1 cellular context compared by ENCODE assay signal in genomic region chr18:21704603-21705364, GRCh38.
TF ChIP-seq lines count a peak whose summit lies in the region.

Gene ABHD3, minus strand, starts transcription at chr18:21704774. Its CDS starts 109 bp downstream, at chr18:21704665.

TF ChIP-seq in HEK293, 187 proteins besides CTCF, POLR2A, EP300 and RAD21 (continued from another document and continues in another):
- no peak for TF ChIP-seq ZNF2 (tag by site-specific recombination; IDR thresholded peaks at IDR 0.05)
- TF ChIP-seq ZNF280D (tag by site-specific recombination; IDR thresholded peaks at IDR 0.05), result no peak
- TF ChIP-seq OVOL3 (tag by site-specific recombination; IDR thresholded peaks at IDR 0.05), result no peak
- peak; percentile 38; the same call in 1 of the 2 replicates for TF ChIP-seq ZXDB (tag by site-specific recombination; IDR thresholded peaks at IDR 0.05)
- no peak for TF ChIP-seq ZNF426 (tag by site-specific recombination; IDR thresholded peaks at IDR 0.05)
- TF ChIP-seq ZNF544 (tag by site-specific recombination; IDR thresholded peaks at IDR 0.05), result no peak
- TF ChIP-seq ZNF571 (tag by site-specific recombination; IDR thresholded peaks at IDR 0.05), result no peak
- no peak for TF ChIP-seq ZNF223 (tag by site-specific recombination; IDR thresholded peaks at IDR 0.05)
- TF ChIP-seq ZNF621 (tag by site-specific recombination; IDR thresholded peaks at IDR 0.05), result no peak
- no peak for TF ChIP-seq ZNF24 (tag by site-specific recombination; IDR thresholded peaks at IDR 0.05)
- TF ChIP-seq ZNF777 (tag by site-specific recombination; IDR thresholded peaks at IDR 0.05; ENCODE audit: borderline replicate concordance), result no peak
- no peak for TF ChIP-seq ZNF580 (tag by site-specific recombination; IDR thresholded peaks at IDR 0.05)
- TF ChIP-seq ZNF16 (tag by site-specific recombination; IDR thresholded peaks at IDR 0.05; ENCODE audit: low read depth), result no peak
- no peak for TF ChIP-seq ZNF18 (tag by site-specific recombination; IDR thresholded peaks at IDR 0.05)
- TF ChIP-seq ZNF658 (tag by site-specific recombination; IDR thresholded peaks at IDR 0.05), result no peak
- TF ChIP-seq ZNF324 (tag by site-specific recombination; IDR thresholded peaks at IDR 0.05), result no peak
- no peak for TF ChIP-seq TCF7L2 (IDR thresholded peaks at IDR 0.05; ENCODE audit: borderline replicate concordance, low read depth, low read length)
- no peak for TF ChIP-seq HOXA7 (CRISPR knock-in tag; IDR thresholded peaks at IDR 0.05; ENCODE audit: borderline replicate concordance)
- no peak for TF ChIP-seq ZNF514 (tag by site-specific recombination; IDR thresholded peaks at IDR 0.05)
- TF ChIP-seq ZNF398 (tag by site-specific recombination; IDR thresholded peaks at IDR 0.05), result peak; percentile 44; the same call in 1 of the 2 replicates
- no peak for TF ChIP-seq ZNF624 (tag by site-specific recombination; IDR thresholded peaks at IDR 0.05)
- no peak for TF ChIP-seq ZNF768 (tag by site-specific recombination; IDR thresholded peaks at IDR 0.05)
- no peak for TF ChIP-seq ZNF114 (tag by site-specific recombination; IDR thresholded peaks at IDR 0.05)
- TF ChIP-seq ZNF146 (tag by site-specific recombination; IDR thresholded peaks at IDR 0.05), result no peak
- no peak for TF ChIP-seq ZNF26 (tag by site-specific recombination; IDR thresholded peaks at IDR 0.05)
- peak; percentile 6; the same call in 1 of the 2 replicates for TF ChIP-seq ZNF335 (tag by site-specific recombination; conservative IDR thresholded peaks at IDR 0.05)
- TF ChIP-seq ZNF423 (tag by site-specific recombination; IDR thresholded peaks at IDR 0.05), result no peak
- no peak for TF ChIP-seq ZNF362 (tag by site-specific recombination; IDR thresholded peaks at IDR 0.05)
- no peak; the same call in 1 of the 2 replicates for TF ChIP-seq ZBTB20 (tag by site-specific recombination; IDR thresholded peaks at IDR 0.05)
- TF ChIP-seq ZNF449 (tag by site-specific recombination; IDR thresholded peaks at IDR 0.05), result no peak
- peak; percentile 31; the same call in 1 of the 2 replicates for TF ChIP-seq ZIC2 (tag by site-specific recombination; IDR thresholded peaks at IDR 0.05)
- TF ChIP-seq ZNF202 (tag by site-specific recombination; IDR thresholded peaks at IDR 0.05; ENCODE audit: borderline replicate concordance), result no peak
- TF ChIP-seq ZBTB49 (tag by site-specific recombination; IDR thresholded peaks at IDR 0.05; ENCODE audit: low read depth), result no peak
- no peak for TF ChIP-seq ZNF184 (tag by site-specific recombination; IDR thresholded peaks at IDR 0.05)
- no peak for TF ChIP-seq GFI1B (tag by site-specific recombination; IDR thresholded peaks at IDR 0.05)
- no peak for TF ChIP-seq ZNF274 (IDR thresholded peaks at IDR 0.05; ENCODE audit: low read length)
- TF ChIP-seq ZNF274 (tag by site-specific recombination; IDR thresholded peaks at IDR 0.05; ENCODE audit: borderline replicate concordance), result no peak
- no peak for TF ChIP-seq ZNF148 (tag by site-specific recombination; IDR thresholded peaks at IDR 0.05; ENCODE audit: borderline replicate concordance)
- TF ChIP-seq ZNF843 (tag by site-specific recombination; IDR thresholded peaks at IDR 0.05), result no peak
- TF ChIP-seq ZNF529 (tag by site-specific recombination; IDR thresholded peaks at IDR 0.05; ENCODE audit: insufficient replicate concordance), result no peak
- no peak for TF ChIP-seq ZBTB26 (tag by site-specific recombination; optimal IDR thresholded peaks at IDR 0.05)
- TF ChIP-seq ZNF501 (tag by site-specific recombination; IDR thresholded peaks at IDR 0.05), result peak; percentile 19; the same call in 1 of the 2 replicates
- no peak for TF ChIP-seq ZBTB17 (tag by site-specific recombination; IDR thresholded peaks at IDR 0.05)
- TF ChIP-seq YY1 (tag by site-specific recombination; IDR thresholded peaks at IDR 0.05), result no peak
- no peak for TF ChIP-seq REPIN1 (tag by site-specific recombination; IDR thresholded peaks at IDR 0.05; ENCODE audit: low read depth)
- no peak for TF ChIP-seq HOXD13 (CRISPR knock-in tag; IDR thresholded peaks at IDR 0.05; ENCODE audit: borderline replicate concordance)
- TF ChIP-seq OSR2 (tag by site-specific recombination; IDR thresholded peaks at IDR 0.05), result no peak
- TF ChIP-seq ZNF214 (tag by site-specific recombination; IDR thresholded peaks at IDR 0.05; ENCODE audit: borderline replicate concordance), result no peak
- TF ChIP-seq IKZF3 (tag by site-specific recombination; IDR thresholded peaks at IDR 0.05), result 0 out of 2 replicates have a peak, but pooled peaks have one; percentile 29
- no peak for TF ChIP-seq SCRT1 (tag by site-specific recombination; IDR thresholded peaks at IDR 0.05; ENCODE audit: borderline replicate concordance)
- no peak for TF ChIP-seq ZNF792 (tag by site-specific recombination; IDR thresholded peaks at IDR 0.05)
